Comparison of ENCODE assay signal across 24 cellular contexts in genomic region chr11:16015736-16016135, GRCh38.
"Had no signal": no experiment of that assay in that cellular context is flagged by ENCODE, and none has a peak within 500 bp of the region (broad histone marks: within the 10 kb centered on the region; RNA-seq: fewer than 3 reads in every experiment).

No MANE protein-coding gene starts in this region.

- H3K27ac ChIP-seq: adrenal gland, ascending aorta, brain microvascular endothelial cell, sigmoid colon, transverse colon had no signal

- FAIRE-seq: endothelial cell of umbilical vein, kidney, small intestine had no signal

- H3K4me3 ChIP-seq: adrenal gland, ascending aorta, sigmoid colon, transverse colon had no signal

- H3K36me3 ChIP-seq: adrenal gland, ascending aorta, brain microvascular endothelial cell, sigmoid colon, transverse colon had no signal

- ATAC-seq: effector memory CD8-positive, alpha-beta T cell; left colon; naive thymus-derived CD4-positive, alpha-beta T cell; stimulated activated memory B cell treated with anti-CD40 and anti-IgM and Interleukin-4, amounts not matched to agents 10 μg/mL and 1 μg/mL and 100 μg/mL, for 72 hours; WTC11 had no signal

- DNase-seq: activated effector memory CD4-positive, alpha-beta T cell treated with anti-CD3 and anti-CD28 coated beads, Interleukin-2, amount 50 U/mL, for 16 hours; activated naive CD4-positive, alpha-beta T cell treated with anti-CD3 and anti-CD28 coated beads for 36 hours; activated naive CD8-positive, alpha-beta T cell treated with anti-CD3 and anti-CD28 coated beads for 36 hours; activated T-cell treated with anti-CD3 and anti-CD28 coated beads for 4 hours; adrenal gland; brain microvascular endothelial cell; cortex of kidney; effector memory CD8-positive, alpha-beta T cell; hippocampal formation; kidney; left colon; naive thymus-derived CD4-positive, alpha-beta T cell; posterior cingulate gyrus; sigmoid colon; small intestine; stimulated activated CD4-positive, alpha-beta T cell treated with anti-CD3 and anti-CD28 coated beads, Interleukin-1b, Interleukin-23, amount 100 ng/mL, for 48 hours; stimulated activated CD4-positive, alpha-beta T cell treated with anti-CD3 and anti-CD28 coated beads, Interleukin-4, amount 100 ng/mL, for 4 hours; stimulated activated CD8-positive, alpha-beta memory T cell treated with anti-CD3 and anti-CD28 coated beads, Interleukin-4, amount 100 ng/mL, for 48 hours; T-helper 2 cell; transverse colon had no signal

- H3K27me3 ChIP-seq: adrenal gland, ascending aorta, brain microvascular endothelial cell, sigmoid colon, transverse colon had no signal

- H3K4me1 ChIP-seq: ascending aorta, transverse colon had no signal

- H3K9me3 ChIP-seq: adrenal gland, ascending aorta, sigmoid colon, transverse colon had no signal
